22 cellular contexts compared by ENCODE assay signal in the genomic region with DNA sequence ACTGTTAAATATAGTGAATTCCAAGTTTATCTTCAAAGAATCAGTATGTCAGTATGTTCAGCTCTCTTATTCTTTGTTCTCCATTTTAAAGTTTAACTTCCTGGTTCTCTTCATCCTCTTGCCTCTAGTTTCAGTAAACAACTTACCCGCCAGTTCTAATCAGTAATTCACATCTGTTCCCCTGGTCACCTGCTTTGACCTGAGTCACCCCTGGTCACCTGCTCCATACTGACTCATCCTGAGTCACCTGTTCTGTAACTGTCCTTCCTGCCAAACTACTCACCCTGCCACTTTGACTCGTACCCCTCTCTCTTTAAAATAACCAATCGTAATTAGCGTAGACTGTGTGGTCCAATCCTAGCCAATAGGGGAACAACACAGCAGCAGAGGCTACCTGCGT.
DNase-seq lines count a peak whose midpoint lies in the region; ATAC-seq, FAIRE-seq and TF ChIP-seq lines count a peak whose summit lies in the region.
"Had no signal": no experiment of that assay in that cellular context is flagged by ENCODE, and none has a peak within 500 bp of the region (broad histone marks: within the 10 kb centered on the region; RNA-seq: fewer than 3 reads in every experiment).

No MANE protein-coding gene starts in this region.

- H3K4me1 ChIP-seq in HepG2 (ENCODE audit: insufficient read depth, low read length) (peaks cover 16% of the 10 kb centered on the region; the same call in 1 of the 2 replicates), right lobe of liver (no peaks in the 10 kb centered on the region), hepatocyte (ENCODE audit: insufficient read depth) (peaks cover 8% of the 10 kb centered on the region), adrenal gland (replicated peaks in 1 of 2) (no peaks in the 10 kb centered on the region), gastrocnemius medialis (no peaks in the 10 kb centered on the region)
- H3K4me1 ChIP-seq: BLaER1 treated with 17β-estradiol and CSF1 and Interleukin-3, amounts not matched to agents 10 nM and 100 nM; HAP-1 had no signal

- TF ChIP-seq POLR2A in HepG2 (IDR thresholded peaks at IDR 0.05; ENCODE audit: insufficient read depth in 1 of 2, low read depth in 2 of 2, low read length in 2 of 2) (no peak), right lobe of liver (IDR thresholded peaks at IDR 0.05) (no peak), adrenal gland (IDR thresholded peaks at IDR 0.05) (no peak), gastrocnemius medialis (IDR thresholded peaks at IDR 0.05) (no peak)

- no peak overlapping the region for H2AFZ ChIP-seq in HepG2 (ENCODE audit: low read length)
- H2AFZ ChIP-seq in hepatocyte = no peak overlapping the region
- H2AFZ ChIP-seq: GM23248 had no signal

- CTCF ChIA-PET in HepG2 (lab: Yijun Ruan, JAX; ENCODE audit: low intra/inter-chr PET ratio, low total read pairs) = no interaction called here

- ATAC-seq in HepG2 = no peak
- no peak for ATAC-seq in right lobe of liver
- no peak for ATAC-seq in GM21360 (IDR thresholded peaks at IDR 0.05; ENCODE audit: unreplicated experiment)
- no peak for ATAC-seq in gastrocnemius medialis
- ATAC-seq: GM12878 had no signal

- H3K4me3 ChIP-seq in HepG2 (replicated peaks in 1 of 3; ENCODE audit: insufficient read depth in 1 of 3, low read depth in 2 of 3, low read length in 3 of 3) (no peak overlapping the region), right lobe of liver (no peak overlapping the region), SK-N-MC (no peak overlapping the region), hepatocyte (no peak overlapping the region), adrenal gland (no peak overlapping the region), gastrocnemius medialis (no peak overlapping the region)
- H3K4me3 ChIP-seq: BLaER1 treated with 17β-estradiol and CSF1 and Interleukin-3, amounts not matched to agents 10 nM and 100 nM; GM12878; GM23248; HAP-1 had no signal

- H3K27ac ChIP-seq in HepG2 (ENCODE audit: extremely low read length, insufficient read depth, low read length) (no peak overlapping the region), right lobe of liver (no peak overlapping the region), SK-N-MC (peak overlapping the region; percentile 92), hepatocyte (peak overlapping the region; percentile 55), adrenal gland (no peak overlapping the region), gastrocnemius medialis (no peak overlapping the region)
- H3K27ac ChIP-seq: BLaER1 treated with 17β-estradiol and CSF1 and Interleukin-3, amounts not matched to agents 10 nM and 100 nM; GM23248; HL-60 had no signal

- TF ChIP-seq EP300 in HepG2 (IDR thresholded peaks at IDR 0.05; ENCODE audit: low read depth in 2 of 2, low read length in 2 of 2) (peak in 1 of 2 experiments; percentile 10; a peak in 1 of 4 replicates), HepG2 (CRISPR knock-in tag; IDR thresholded peaks at IDR 0.05; ENCODE audit: borderline replicate concordance) (no peak)

- FAIRE-seq in HepG2 (lab: Jason Lieb, UNC) = no peak
- FAIRE-seq: GM12878 had no signal

- no peak overlapping the region for H3K4me2 ChIP-seq in HepG2 (ENCODE audit: low read depth, low read length)
- no peak overlapping the region for H3K4me2 ChIP-seq in hepatocyte
- H3K4me2 ChIP-seq: BLaER1 treated with 17β-estradiol and CSF1 and Interleukin-3, amounts not matched to agents 10 nM and 100 nM had no signal

- WGBS in HepG2 (ENCODE audit: low lambda C conversion rate) = 36% methylated on average over 5 of the region's 5 CpGs
- WGBS in right lobe of liver (ENCODE audit: insufficient coverage, low coverage, low lambda C conversion rate, missing lambda C conversion rate) = 58% methylated on average over 5 of the region's 5 CpGs
- WGBS in hepatocyte (ENCODE audit: low lambda C conversion rate, missing lambda C conversion rate) = 91% methylated on average over 5 of the region's 5 CpGs
- 82 to 87% (median 83%) methylated on average over 5 of the region's 5 CpGs for WGBS in adrenal gland, 4 donors

- DNase-seq in HepG2 (ENCODE audit: low spot score) = no peak
- DNase-seq in right lobe of liver = no peak
- DNase-seq in SK-N-MC (ENCODE audit: low read depth, low spot score) = no peak
- DNase-seq in hepatocyte (ENCODE audit: low spot score) = peak; percentile 17
- no peak for DNase-seq in activated naive CD4-positive, alpha-beta T cell treated with anti-CD3 and anti-CD28 coated beads, Interleukin-2, amount 50 U/mL, for 16 hours
- no peak for DNase-seq in adrenal gland
- no peak for DNase-seq in gastrocnemius medialis
- DNase-seq: 8988T; CD4-positive, alpha-beta memory T cell; EL; GM23248; KG1; NCI-H1694 treated with DMSO at 0.1 percent for 48 hours; NCI-H2081 treated with DMSO at 0.1 percent for 48 hours; NCI-H2171 treated with DMSO at 0.1 percent for 48 hours; NCI-H526; Right ventricle myocardium superior had no signal

- in situ Hi-C loops in HepG2 (cut with HindIII; ENCODE audit: extremely low pct_ligation_motif_present, low pct_unique_long_range_greater_than_20kb) = no loop called here
- in situ Hi-C loops in gastrocnemius medialis (cut with MboI; ENCODE audit: low sequenced_read_pairs in 4 of 4) = no loop called here

- H4K20me1 ChIP-seq in HepG2 (ENCODE audit: insufficient read depth, low read length) = no peaks in the 10 kb centered on the region
- no peaks in the 10 kb centered on the region for H4K20me1 ChIP-seq in hepatocyte (ENCODE audit: insufficient read depth, poor library complexity, severe bottlenecking)
- H4K20me1 ChIP-seq: BLaER1 treated with 17β-estradiol and CSF1 and Interleukin-3, amounts not matched to agents 10 nM and 100 nM had no signal

- no TSS peak for BruUV-seq in HepG2 (replicated peaks; lab: Mats Ljungman, UMichigan)

- POLR2A ChIA-PET in HepG2 (lab: Yijun Ruan, JAX) = no interaction called here

- intact Hi-C loops in HepG2 (cut with micrococcal nuclease; ENCODE audit: unreplicated experiment) = no loop called here
- intact Hi-C loops in right lobe of liver (cut with DNase I) = no loop called here
- intact Hi-C loops in adrenal gland (cut with DNase I) = no loop called here
- intact Hi-C loops in gastrocnemius medialis (cut with DNase I; ENCODE audit: low total_unique reads) = no loop called here

- TF ChIP-seq RAD21 in HepG2 (CRISPR knock-in tag; IDR thresholded peaks at IDR 0.05) = no peak

- H3K79me2 ChIP-seq in HepG2 (ENCODE audit: insufficient read depth, low read length) (no peaks in the 10 kb centered on the region), hepatocyte (no peaks in the 10 kb centered on the region)

- no peaks in the 10 kb centered on the region for H3K9me3 ChIP-seq in HepG2 (ENCODE audit: low read length)
- H3K9me3 ChIP-seq in right lobe of liver = no peaks in the 10 kb centered on the region
- no peaks in the 10 kb centered on the region; the same call in 1 of the 2 replicates for H3K9me3 ChIP-seq in SK-N-MC (ENCODE audit: low read depth, low read length)
- H3K9me3 ChIP-seq in hepatocyte (ENCODE audit: low read depth) = no peaks in the 10 kb centered on the region
- no peaks in the 10 kb centered on the region for H3K9me3 ChIP-seq in adrenal gland (replicated peaks in 1 of 3)
- H3K9me3 ChIP-seq in gastrocnemius medialis = no peaks in the 10 kb centered on the region
- H3K9me3 ChIP-seq: BLaER1 treated with 17β-estradiol and CSF1 and Interleukin-3, amounts not matched to agents 10 nM and 100 nM; HAP-1 had no signal

- no peak overlapping the region for H3K9ac ChIP-seq in HepG2 (ENCODE audit: insufficient read depth, low read depth, low read length)
- no peak overlapping the region for H3K9ac ChIP-seq in SK-N-MC (ENCODE audit: insufficient read length)
- H3K9ac ChIP-seq: BLaER1 treated with 17β-estradiol and CSF1 and Interleukin-3, amounts not matched to agents 10 nM and 100 nM; GM23248 had no signal

- H3K36me3 ChIP-seq in HepG2 (replicated peaks in 1 of 2; ENCODE audit: control insufficient read depth in 1 of 2, insufficient read depth in 2 of 2, low read length in 2 of 2) = no peaks in the 10 kb centered on the region
- H3K36me3 ChIP-seq in right lobe of liver = no peaks in the 10 kb centered on the region
- no peaks in the 10 kb centered on the region for H3K36me3 ChIP-seq in SK-N-MC (ENCODE audit: insufficient read depth, low read length)
- H3K36me3 ChIP-seq in hepatocyte (replicated peaks; ENCODE audit: insufficient read depth, low read depth) = no peaks in the 10 kb centered on the region
- H3K36me3 ChIP-seq in adrenal gland (replicated peaks in 1 of 2) = no peaks in the 10 kb centered on the region
- no peaks in the 10 kb centered on the region for H3K36me3 ChIP-seq in gastrocnemius medialis
- H3K36me3 ChIP-seq: BLaER1 treated with 17β-estradiol and CSF1 and Interleukin-3, amounts not matched to agents 10 nM and 100 nM; HAP-1 had no signal

- H3K27me3 ChIP-seq in HepG2 (ENCODE audit: control insufficient read depth in 1 of 2, insufficient read depth in 2 of 2, low read length in 2 of 2) (no peaks in the 10 kb centered on the region), right lobe of liver (no peaks in the 10 kb centered on the region), hepatocyte (no peaks in the 10 kb centered on the region), adrenal gland (no peaks in the 10 kb centered on the region), gastrocnemius medialis (no peaks in the 10 kb centered on the region)
- H3K27me3 ChIP-seq: BLaER1 treated with 17β-estradiol and CSF1 and Interleukin-3, amounts not matched to agents 10 nM and 100 nM had no signal

- TF ChIP-seq CTCF in HepG2 (CRISPR knock-in tag; IDR thresholded peaks at IDR 0.05) = no peak
- TF ChIP-seq CTCF in right lobe of liver (IDR thresholded peaks at IDR 0.05) = no peak
- no peak for TF ChIP-seq CTCF in hepatocyte (IDR thresholded peaks at IDR 0.05; ENCODE audit: poor library complexity)
- no peak for TF ChIP-seq CTCF in adrenal gland (IDR thresholded peaks at IDR 0.05)
- no peak for TF ChIP-seq CTCF in gastrocnemius medialis (IDR thresholded peaks at IDR 0.05 in 4 of 5, conservative IDR thresholded peaks at IDR 0.05 in 1 of 5)

- H3K9me2 ChIP-seq in hepatocyte (replicated peaks; ENCODE audit: insufficient read depth) = no peaks in the 10 kb centered on the region

TF ChIP-seq in HepG2, 621 proteins besides CTCF, POLR2A, EP300 and RAD21 (continues in another document):
- TF ChIP-seq DNMT3B (CRISPR knock-in tag; conservative IDR thresholded peaks at IDR 0.05) = no peak
- TF ChIP-seq, protein P1, sequence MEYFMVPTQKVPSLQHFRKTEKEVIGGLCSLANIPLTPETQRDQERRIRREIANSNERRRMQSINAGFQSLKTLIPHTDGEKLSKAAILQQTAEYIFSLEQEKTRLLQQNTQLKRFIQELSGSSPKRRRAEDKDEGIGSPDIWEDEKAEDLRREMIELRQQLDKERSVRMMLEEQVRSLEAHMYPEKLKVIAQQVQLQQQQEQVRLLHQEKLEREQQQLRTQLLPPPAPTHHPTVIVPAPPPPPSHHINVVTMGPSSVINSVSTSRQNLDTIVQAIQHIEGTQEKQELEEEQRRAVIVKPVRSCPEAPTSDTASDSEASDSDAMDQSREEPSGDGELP (IDR thresholded peaks at IDR 0.05; ENCODE audit: borderline replicate concordance, low read depth) = peak; percentile 42; the same call in 1 of the 2 replicates
- TF ChIP-seq KLF9 (CRISPR knock-in tag; IDR thresholded peaks at IDR 0.05; ENCODE audit: low read depth) = no peak
- TF ChIP-seq ZFP36L2 (CRISPR knock-in tag; IDR thresholded peaks at IDR 0.05) = no peak
- no peak for TF ChIP-seq ZSCAN20 (CRISPR knock-in tag; IDR thresholded peaks at IDR 0.05; ENCODE audit: borderline replicate concordance)
- TF ChIP-seq CEBPB (IDR thresholded peaks at IDR 0.05; ENCODE audit: borderline replicate concordance, low read depth, low read length) = no peak

Comparison
In these comparisons a context has a peak if more than half of its experiments do, and no peak if none do; other contexts are left out.
1. H3K27ac ChIP-seq: peak in SK-N-MC (single experiment) and hepatocyte (single experiment); none in HepG2 (single experiment), right lobe of liver (0 of 3), adrenal gland (0 of 5) and gastrocnemius medialis (0 of 4).